Comparison of ENCODE assay signal across 18 cellular contexts in the genomic region with DNA sequence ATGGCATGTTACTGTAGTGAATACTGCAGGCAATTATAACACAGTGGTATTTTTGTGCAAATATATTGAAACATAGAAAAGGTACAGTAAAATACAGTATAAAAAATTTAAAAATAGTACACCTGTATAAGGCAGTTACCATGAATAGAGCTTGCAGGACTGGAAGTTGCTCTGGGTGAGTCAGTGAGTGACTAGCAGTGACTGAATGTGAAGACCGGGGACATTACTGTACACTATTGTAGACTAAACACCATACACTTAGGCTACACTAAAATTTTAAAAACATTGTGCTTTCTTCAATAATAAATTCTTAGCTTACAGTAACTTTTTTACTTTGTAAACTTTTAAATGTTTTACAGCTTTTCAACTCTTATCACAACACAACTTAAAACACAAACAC.
A peak's percentile ranks its signal among the peaks of the same experiment; 100 is the strongest.
DNase-seq lines count a peak whose midpoint lies in the region; ATAC-seq and TF ChIP-seq lines count a peak whose summit lies in the region.
"Had no signal": no experiment of that assay in that cellular context is flagged by ENCODE, and none has a peak within 500 bp of the region (broad histone marks: within the 10 kb centered on the region; RNA-seq: fewer than 3 reads in every experiment).

No MANE protein-coding gene starts in this region.

- no peak overlapping the region for H3K4me3 Mint-ChIP-seq in MCF 10A (ENCODE audit: unreplicated experiment)
- H3K4me3 Mint-ChIP-seq: B cell; CD4-positive, CD25-positive, alpha-beta regulatory T cell; CD8-positive, alpha-beta T cell; GM23338; H9 had no signal

- no peaks in the 10 kb centered on the region for H3K36me3 ChIP-seq in mammary epithelial cell (ENCODE audit: insufficient read depth, low read length)
- H3K36me3 ChIP-seq in RWPE2 (ENCODE audit: low read depth) = no peaks in the 10 kb centered on the region
- H3K36me3 ChIP-seq: BLaER1 had no signal

- no peaks in the 10 kb centered on the region for H3K27me3 Mint-ChIP-seq in MCF 10A (ENCODE audit: insufficient read depth, unreplicated experiment)
- H3K27me3 Mint-ChIP-seq: CD4-positive, CD25-positive, alpha-beta regulatory T cell had no signal

- H3K27ac Mint-ChIP-seq in MCF 10A (ENCODE audit: low read depth, unreplicated experiment) = no peak overlapping the region
- H3K27ac Mint-ChIP-seq: B cell; CD4-positive, CD25-positive, alpha-beta regulatory T cell; CD8-positive, alpha-beta T cell; GM23338; H9 had no signal

- H3K27ac ChIP-seq in mammary epithelial cell (ENCODE audit: insufficient read depth, low read depth, low read length) (no peak overlapping the region), RWPE2 (ENCODE audit: poor library complexity, severe bottlenecking) (no peak overlapping the region), epithelial cell of prostate (peak overlapping the region; percentile 24)
- H3K27ac ChIP-seq: 22Rv1, BLaER1, C4-2B had no signal

- H3K4me3 ChIP-seq in mammary epithelial cell (replicated peaks in 1 of 3; ENCODE audit: insufficient read depth in 1 of 3, low read depth in 2 of 3, low read length in 3 of 3) (no peak overlapping the region), RWPE2 (ENCODE audit: severe bottlenecking) (no peak overlapping the region)
- H3K4me3 ChIP-seq: BLaER1, GM23338 had no signal

- H4K20me1 ChIP-seq in mammary epithelial cell (ENCODE audit: insufficient read depth, low read length) = no peaks in the 10 kb centered on the region
- H4K20me1 ChIP-seq: BLaER1 had no signal

- DNase-seq in mammary epithelial cell (peak; percentile 25), MCF 10A (ENCODE audit: unreplicated experiment) (no peak), RWPE2 (ENCODE audit: low spot score) (no peak), epithelial cell of prostate (ENCODE audit: low read depth, low spot score) (no peak), NCI-H2227 (lab: John Stamatoyannopoulos, UW; ENCODE audit: unreplicated experiment) (no peak)
- DNase-seq: CD4-positive, CD25-positive, alpha-beta regulatory T cell; CD8-positive, alpha-beta T cell; DMS153; DND-41; H9 had no signal

- WGBS in mammary epithelial cell (ENCODE audit: low coverage, missing lambda C conversion rate) = 55% methylated on average over 1 of the region's 1 CpG

- no peaks in the 10 kb centered on the region for H3K9me3 ChIP-seq in mammary epithelial cell (replicated peaks; ENCODE audit: insufficient read depth, low read length)
- H3K9me3 ChIP-seq in RWPE2 (ENCODE audit: severe bottlenecking) = no peaks in the 10 kb centered on the region
- H3K9me3 ChIP-seq: BLaER1, Caco-2 had no signal

- POLR2A ChIA-PET in MCF 10A (lab: Yijun Ruan, JAX) = no interaction called here

- H2AFZ ChIP-seq in mammary epithelial cell (ENCODE audit: low read depth, low read length) = no peak overlapping the region
- H2AFZ ChIP-seq: GM23338 had no signal

- CTCF ChIA-PET in mammary epithelial cell (lab: Charles Lee; ENCODE audit: low non-redundant PET) = interaction anchor here (0.6 kb wide), 1 partner anchor 14 kb away, joined by 3 read pairs; no protein-coding TSS in a partner anchor
- CTCF ChIA-PET in MCF 10A (lab: Yijun Ruan, JAX) = interaction anchor here (0.7 to 1.4 kb wide), 4 partner anchors 21 to 85 kb away, joined by 3 to 5 read pairs (median 3); no protein-coding TSS in a partner anchor

- H3K4me1 ChIP-seq in mammary epithelial cell (ENCODE audit: insufficient read depth, low read length) (peaks cover 8% of the 10 kb centered on the region), RWPE2 (ENCODE audit: insufficient read depth, poor library complexity, severe bottlenecking) (no peaks in the 10 kb centered on the region)
- H3K4me1 ChIP-seq: Caco-2 had no signal

- H3K4me2 ChIP-seq in mammary epithelial cell (ENCODE audit: insufficient read depth, low read depth, low read length) = no peak overlapping the region
- H3K4me2 ChIP-seq: BLaER1, GM23338 had no signal

- BruUV-seq in mammary epithelial cell (replicated peaks; lab: Mats Ljungman, UMichigan) (no TSS peak), MCF 10A (replicated peaks; lab: Mats Ljungman, UMichigan) (no TSS peak)

- H3K4me1 Mint-ChIP-seq in MCF 10A (ENCODE audit: insufficient read depth, unreplicated experiment) = no peaks in the 10 kb centered on the region
- H3K4me1 Mint-ChIP-seq: B cell; CD4-positive, CD25-positive, alpha-beta regulatory T cell had no signal

- no peaks in the 10 kb centered on the region for H3K36me3 Mint-ChIP-seq in MCF 10A (ENCODE audit: insufficient read depth, unreplicated experiment)
- H3K36me3 Mint-ChIP-seq: CD4-positive, CD25-positive, alpha-beta regulatory T cell; CD8-positive, alpha-beta T cell had no signal

- dilution Hi-C loops in mammary epithelial cell (cut with HindIII; ENCODE audit: low sequenced_read_pairs) = no loop called here

- in situ Hi-C loops in mammary epithelial cell (cut with MboI; ENCODE audit: low sequenced_read_pairs in 2 of 2) = loop anchor here in 1 of 2 donors (10.0 kb wide), 1 partner anchor 54 kb away; no protein-coding TSS in a partner anchor

- intact Hi-C loops in mammary epithelial cell (cut with micrococcal nuclease) (no loop called here), MCF 10A (cut with micrococcal nuclease) (no loop called here)

- H3K9me3 Mint-ChIP-seq in MCF 10A (ENCODE audit: unreplicated experiment) = no peaks in the 10 kb centered on the region
- H3K9me3 Mint-ChIP-seq: CD8-positive, alpha-beta T cell; GM23338; H9 had no signal

- peak; percentile 47; the same call in 2 of the 3 replicates for ATAC-seq in RWPE2 (ENCODE audit: low read depth)
- no peak for ATAC-seq in HG03025 (IDR thresholded peaks at IDR 0.05; ENCODE audit: low FRiP score, unreplicated experiment)
- ATAC-seq: CD8-positive, alpha-beta T cell; GM23338; HCT116 had no signal

- H3K79me2 ChIP-seq in mammary epithelial cell (ENCODE audit: insufficient read depth, low read length) = no peaks in the 10 kb centered on the region

- TF ChIP-seq CTCF in mammary epithelial cell (conservative IDR thresholded peaks at IDR 0.05 in 1 of 2, IDR thresholded peaks at IDR 0.05 in 1 of 2; ENCODE audit: extremely low read depth in 1 of 2, insufficient read depth in 1 of 2, low read depth in 1 of 2, low read length in 2 of 2) (no peak), MCF 10A (IDR thresholded peaks at IDR 0.05; ENCODE audit: unreplicated experiment) (no peak), RWPE2 (IDR thresholded peaks at IDR 0.05; ENCODE audit: poor library complexity, severe bottlenecking) (no peak)

- no peak overlapping the region for H3K9ac ChIP-seq in mammary epithelial cell (ENCODE audit: insufficient read depth, low read length)
- H3K9ac ChIP-seq: BLaER1 had no signal

- H3K27me3 ChIP-seq in mammary epithelial cell (ENCODE audit: insufficient read depth, low read length) (no peaks in the 10 kb centered on the region), RWPE2 (ENCODE audit: insufficient read depth, poor library complexity, severe bottlenecking) (no peaks in the 10 kb centered on the region)
- H3K27me3 ChIP-seq: BLaER1 had no signal
